28 cellular contexts compared by ENCODE assay signal in genomic region chr10:65194555-65194954, GRCh38.
DNase-seq lines count a peak whose midpoint lies in the region; TF ChIP-seq lines count a peak whose summit lies in the region.
"Had no signal": no experiment of that assay in that cellular context is flagged by ENCODE, and none has a peak within 500 bp of the region (broad histone marks: within the 10 kb centered on the region; RNA-seq: fewer than 3 reads in every experiment).

No MANE protein-coding gene starts in this region.

- no peaks in the 10 kb centered on the region for H3K36me3 ChIP-seq in OCI-LY3 (replicated peaks; ENCODE audit: low read depth, low read length)
- H3K36me3 ChIP-seq: HAP-1, left lung, prostate gland had no signal

- TF ChIP-seq POLR2A in erythroblast (IDR thresholded peaks at IDR 0.05; ENCODE audit: low read length), result no peak

- no peak overlapping the region for H2AFZ ChIP-seq in OCI-LY3 (ENCODE audit: low read depth, low read length)

- H3K9ac ChIP-seq in OCI-LY3 (ENCODE audit: low read length), result no peak overlapping the region

- TF ChIP-seq CTCF in AG10803 (conservative IDR thresholded peaks at IDR 0.05; ENCODE audit: low read length) (no peak), OCI-LY3 (IDR thresholded peaks at IDR 0.05; ENCODE audit: low read depth, low read length) (no peak), fibroblast of pulmonary artery (IDR thresholded peaks at IDR 0.05; ENCODE audit: low read length, missing control alignments) (no peak)

- H3K4me3 ChIP-seq in AG10803 (ENCODE audit: low read length) (no peak overlapping the region), OCI-LY3 (ENCODE audit: low read length) (no peak overlapping the region), fibroblast of pulmonary artery (replicated peaks; ENCODE audit: low read depth, low read length) (no peak overlapping the region), skeletal muscle cell (ENCODE audit: low read depth, low read length) (no peak overlapping the region)
- H3K4me3 ChIP-seq: HAP-1, left lung, prostate gland, skin epidermis had no signal

- 0 out of 2 replicates have a peak overlapping the region, but pooled peaks have one; percentile 28 for H3K4me2 ChIP-seq in OCI-LY3 (ENCODE audit: low read length)

- 0 out of 2 replicates have a peak overlapping the region, but pooled peaks have one; percentile 36 for H3K27ac ChIP-seq in OCI-LY3 (ENCODE audit: low read length)
- H3K27ac ChIP-seq: left lung, prostate gland, skin epidermis had no signal

- H3K9me3 ChIP-seq in OCI-LY3 (ENCODE audit: insufficient read depth, low read length), result no peaks in the 10 kb centered on the region
- H3K9me3 ChIP-seq: HAP-1, left lung, prostate gland had no signal

- H3K79me2 ChIP-seq in OCI-LY3 (ENCODE audit: low read length), result no peaks in the 10 kb centered on the region

- H4K20me1 ChIP-seq in OCI-LY3 (ENCODE audit: insufficient read depth, low read length), result no peaks in the 10 kb centered on the region

- H3K4me1 ChIP-seq in OCI-LY3 (ENCODE audit: low read length), result peaks cover 21% of the 10 kb centered on the region
- H3K4me1 ChIP-seq: HAP-1, left lung, prostate gland had no signal

- no peaks in the 10 kb centered on the region for H3K27me3 ChIP-seq in OCI-LY3 (ENCODE audit: low read depth, low read length)
- H3K27me3 ChIP-seq: left lung had no signal

- DNase-seq in AG10803 (ENCODE audit: low read depth) (peak; percentile 2), fibroblast of pulmonary artery (ENCODE audit: low read depth) (peak; percentile 6), skeletal muscle cell (ENCODE audit: low read depth) (peak; percentile 5), AG08396 (ENCODE audit: low spot score) (no peak), erythroblast (lab: John Stamatoyannopoulos, UW) (no peak), LoVo (ENCODE audit: low spot score) (no peak), NAMALWA (ENCODE audit: low spot score) (no peak)
- DNase-seq: activated CD4-positive, alpha-beta T cell treated with anti-CD3 and anti-CD28 coated beads for 1 hour; activated CD8-positive, alpha-beta T cell treated with anti-CD3 and anti-CD28 coated beads for 36 hours; aorta; C1 segment of cervical spinal cord; COR-L47; DMS79 treated with DMSO at 0.1 percent for 48 hours; effector memory CD4-positive, alpha-beta T cell; foreskin melanocyte; KG1; left lung; MV-4-11; naive thymus-derived CD4-positive, alpha-beta T cell; NCI-H510A; stimulated activated CD4-positive, alpha-beta T cell treated with anti-CD3 and anti-CD28 coated beads, Interleukin-1b, Interleukin-23, amount 100 ng/mL, for 48 hours; stimulated activated CD8-positive, alpha-beta memory T cell treated with anti-CD3 and anti-CD28 coated beads, Interleukin-4, amount 100 ng/mL, for 48 hours; stimulated activated naive CD8-positive, alpha-beta T cell treated with anti-CD3 and anti-CD28 coated beads, Interleukin-15, amount 100 ng/mL, for 72 hours; T-helper 2 cell had no signal

Comparison
In these comparisons a context has a peak if more than half of its experiments do, and no peak if none do; other contexts are left out.
1. DNase-seq: peak in AG10803 (single experiment), fibroblast of pulmonary artery (single experiment) and skeletal muscle cell (single experiment); none in AG08396 (single experiment), erythroblast (0 of 2), LoVo (single experiment) and NAMALWA (single experiment).